Comparison of ENCODE assay signal across 8 cellular contexts in genomic region chr17:49575524-49576120, GRCh38. TPM values are rescaled to one million over a fixed set of nuclear protein-coding genes. Genes with fewer than 3 reads are reported as not detected.
DNase-seq lines count a peak whose midpoint lies in the region; TF ChIP-seq lines count a peak whose summit lies in the region.

TSS of gene NXPH3 (plus strand) at chr17:49575871. CDS start at chr17:49576220, 349 bp downstream.

- peak within 1 kb of the TSS; percentile 57 for H3K4me3 ChIP-seq in GM12865 (ENCODE audit: low read depth, low read length)

- DNase-seq in GM12865 (ENCODE audit: low read depth) (peak; percentile 67), NCI-H1105 (lab: John Stamatoyannopoulos, UW) (peak; percentile 66), dermis blood vessel endothelial cell (peak; percentile 69), lung microvascular endothelial cell (ENCODE audit: low read depth in 2 of 2) (peak; percentile 57 to 70), retina (no peak), DMS114 treated with DMSO at 0.1 percent for 48 hours (lab: John Stamatoyannopoulos, UW; ENCODE audit: unreplicated experiment) (no peak)
- DNase-seq in activated CD4-positive, alpha-beta T cell treated with anti-CD3 and anti-CD28 coated beads for 4 hours = peak; percentile 50 to 55
- DNase-seq in stimulated activated CD8-positive, alpha-beta memory T cell treated with anti-CD3 and anti-CD28 coated beads, Interleukin-15, amount 100 ng/mL, for 24 hours (ENCODE audit: low read depth) = peak; percentile 56

- peak; percentile 53 for TF ChIP-seq CTCF in GM12865 (IDR thresholded peaks at IDR 0.05; ENCODE audit: insufficient read depth, low read depth, low read length, missing control alignments)

RNA-seq across cellular contexts. Expression of gene NXPH3, which starts in this region (rescaled TPM):
- total RNA-seq in dermis blood vessel endothelial cell (3.9 and 4.0 TPM in 2 replicates), lung microvascular endothelial cell (1.1 and 3.0 TPM in 2 replicates)

Comparison
In these comparisons a context has a peak if more than half of its experiments do, and no peak if none do; other contexts are left out.
1. DNase-seq: peak in GM12865 (single experiment), NCI-H1105 (single experiment), activated CD4-positive, alpha-beta T cell treated with anti-CD3 and anti-CD28 coated beads for 4 hours (2 of 2), dermis blood vessel endothelial cell (single experiment), lung microvascular endothelial cell (2 of 2) and stimulated activated CD8-positive, alpha-beta memory T cell treated with anti-CD3 and anti-CD28 coated beads, Interleukin-15, amount 100 ng/mL, for 24 hours (single experiment); none in retina (single experiment) and DMS114 treated with DMSO at 0.1 percent for 48 hours (single experiment).